8 cellular contexts compared by ENCODE assay signal in genomic region chr7:111091623-111092370, GRCh38. TPM values are rescaled to one million over a fixed set of nuclear protein-coding genes. Genes with fewer than 3 reads are reported as not detected.
DNase-seq lines count a peak whose midpoint lies in the region; ATAC-seq, FAIRE-seq and TF ChIP-seq lines count a peak whose summit lies in the region.

No MANE protein-coding gene starts in this region.

- no peak for TF ChIP-seq POLR2A in K562 (conservative IDR thresholded peaks at IDR 0.05)

- peak overlapping the region; percentile 56 for H3K4me2 ChIP-seq in MM.1S (ENCODE audit: low read depth, low read length)
- no peak overlapping the region for H3K4me2 ChIP-seq in K562 (ENCODE audit: insufficient read depth, low read length)
- H3K4me2 ChIP-seq in neural cell (ENCODE audit: low read length): peak overlapping the region; percentile 79
- no peak overlapping the region for H3K4me2 ChIP-seq in PC-3 (ENCODE audit: low read length)

- no peak for TF ChIP-seq RAD21 in K562 (CRISPR knock-in tag; conservative IDR thresholded peaks at IDR 0.05 in 1 of 2, IDR thresholded peaks at IDR 0.05 in 1 of 2)
- TF ChIP-seq RAD21 in neural cell (conservative IDR thresholded peaks at IDR 0.05): no peak

- H3K4me1 ChIP-seq in MM.1S (ENCODE audit: low read length) (peaks cover 40% of the 10 kb centered on the region), K562 (replicated peaks in 1 of 2; ENCODE audit: control insufficient read depth in 2 of 2, insufficient read depth in 2 of 2, low read length in 2 of 2) (no peaks in the 10 kb centered on the region; a peak in 1 of 5 replicates), PC-3 (ENCODE audit: insufficient read depth, low read length) (peaks cover 16% of the 10 kb centered on the region)

- no peaks in the 10 kb centered on the region for H3K36me3 ChIP-seq in MM.1S (replicated peaks; ENCODE audit: insufficient read depth, low read length)
- no peaks in the 10 kb centered on the region for H3K36me3 ChIP-seq in K562 (ENCODE audit: control insufficient read depth, insufficient read depth, low read length)
- H3K36me3 ChIP-seq in neural cell (ENCODE audit: insufficient read depth, low read length): no peaks in the 10 kb centered on the region
- no peaks in the 10 kb centered on the region for H3K36me3 ChIP-seq in PC-3 (ENCODE audit: low read depth, low read length)

- H3K79me2 ChIP-seq in MM.1S (ENCODE audit: low read length) (no peaks in the 10 kb centered on the region), K562 (ENCODE audit: control insufficient read depth, insufficient read depth, low read length) (no peaks in the 10 kb centered on the region), neural cell (replicated peaks; ENCODE audit: insufficient read depth, low read length) (peaks cover 57% of the 10 kb centered on the region), PC-3 (ENCODE audit: low read length) (no peaks in the 10 kb centered on the region)

- H3K9me1 ChIP-seq in K562 (ENCODE audit: control insufficient read depth, insufficient read depth, low read length): no peaks in the 10 kb centered on the region

- no peaks in the 10 kb centered on the region for H4K20me1 ChIP-seq in MM.1S (ENCODE audit: insufficient read depth, low read length)
- H4K20me1 ChIP-seq in K562 (replicated peaks; ENCODE audit: control insufficient read depth, insufficient read depth, low read length): no peaks in the 10 kb centered on the region
- H4K20me1 ChIP-seq in neural cell (ENCODE audit: insufficient read depth): no peaks in the 10 kb centered on the region
- H4K20me1 ChIP-seq in PC-3 (ENCODE audit: low read length): no peaks in the 10 kb centered on the region

- H3K27me3 ChIP-seq in MM.1S (replicated peaks; ENCODE audit: insufficient read depth, low read length): no peaks in the 10 kb centered on the region
- H3K27me3 ChIP-seq in K562 (ENCODE audit: control insufficient read depth in 2 of 2, insufficient read depth in 2 of 2, low read length in 2 of 2): no peaks in the 10 kb centered on the region
- H3K27me3 ChIP-seq in neural cell (ENCODE audit: insufficient read depth, low read depth, low read length): no peaks in the 10 kb centered on the region
- no peaks in the 10 kb centered on the region for H3K27me3 ChIP-seq in PC-3 (ENCODE audit: low read length)

- BruUV-seq in K562 (replicated peaks; lab: Mats Ljungman, UMichigan): no TSS peak
- no TSS peak for BruUV-seq in PC-3 (replicated peaks; lab: Mats Ljungman, UMichigan)

- H3K9ac ChIP-seq in MM.1S (ENCODE audit: low read length) (peak overlapping the region; percentile 4; the same call in 1 of the 2 replicates), K562 (ENCODE audit: insufficient read depth in 1 of 2, low read depth in 2 of 2, low read length in 2 of 2) (no peak overlapping the region), neural cell (ENCODE audit: low read length) (peak overlapping the region; percentile 84), PC-3 (ENCODE audit: low read length) (no peak overlapping the region)

- TF ChIP-seq CTCF in MM.1S (IDR thresholded peaks at IDR 0.05; ENCODE audit: low read length) (no peak), K562 (IDR thresholded peaks at IDR 0.05 in 2 of 3, conservative IDR thresholded peaks at IDR 0.05 in 1 of 3; ENCODE audit: insufficient read depth in 2 of 3, low read depth in 1 of 3, low read length in 3 of 3) (no peak), neural cell (IDR thresholded peaks at IDR 0.05; ENCODE audit: poor library complexity, severe bottlenecking) (no peak), omental fat pad (IDR thresholded peaks at IDR 0.05) (no peak), PC-3 (conservative IDR thresholded peaks at IDR 0.05; ENCODE audit: low read depth, low read length) (no peak)

- peak; percentile 23 for ATAC-seq in GM18502 (IDR thresholded peaks at IDR 0.05; ENCODE audit: poor library complexity, unreplicated experiment)
- peak; percentile 50 for ATAC-seq in K562
- no peak for ATAC-seq in omental fat pad (ENCODE audit: low FRiP score)
- ATAC-seq in PC-3: no peak

- H3K9me2 ChIP-seq in MM.1S (replicated peaks; ENCODE audit: insufficient read depth, low read length) (no peaks in the 10 kb centered on the region), neural cell (ENCODE audit: insufficient read depth, low read length) (no peaks in the 10 kb centered on the region), PC-3 (replicated peaks; ENCODE audit: low read length) (no peaks in the 10 kb centered on the region)

- H3K9me3 ChIP-seq in MM.1S (replicated peaks; ENCODE audit: insufficient read depth, low read length) (no peaks in the 10 kb centered on the region), K562 (replicated peaks; ENCODE audit: control insufficient read depth, insufficient read depth, low read depth, low read length) (no peaks in the 10 kb centered on the region), neural cell (ENCODE audit: low read length) (no peaks in the 10 kb centered on the region), PC-3 (ENCODE audit: low read length) (no peaks in the 10 kb centered on the region)

- WGBS in K562 (ENCODE audit: insufficient coverage, low coverage, missing lambda C conversion rate): 60% methylated on average over 3 of the region's 3 CpGs

- intact Hi-C loops in K562 (cut with micrococcal nuclease): loop anchor here (2.0 to 5.0 kb wide), 3 partner anchors 237 to 643 kb away; partner anchors contain the start of gene IMMP2L
- intact Hi-C loops in PC-3 (cut with micrococcal nuclease): loop anchor here (5.0 to 10.0 kb wide), 5 partner anchors 226 to 1087 kb away; partner anchors contain the start of gene IMMP2L

- DNase-seq in MM.1S (no peak), K562 (ENCODE audit: extremely low read depth in 1 of 4, low spot score in 3 of 4) (no peak), omental fat pad (ENCODE audit: low spot score) (no peak), NCI-H2029 (lab: John Stamatoyannopoulos, UW) (no peak), PC-3 (no peak), NOMO-1 (lab: John Stamatoyannopoulos, UW; ENCODE audit: unreplicated experiment in 2 of 2) (no peak)

- FAIRE-seq in K562 (lab: Jason Lieb, UNC): no peak

- CTCF ChIA-PET in K562 (lab: Yijun Ruan, JAX; ENCODE audit: low intra/inter-chr PET ratio): no interaction called here
- CTCF ChIA-PET in PC-3 (lab: Charles Lee): no interaction called here

- in situ Hi-C loops in K562 (cut with MboI): loop anchor here (5.0 to 10.0 kb wide), 2 partner anchors 386 to 643 kb away; no protein-coding TSS in a partner anchor

- peak overlapping the region; percentile 22; the same call in 1 of the 2 replicates for H2AFZ ChIP-seq in MM.1S (ENCODE audit: low read length)
- no peak overlapping the region for H2AFZ ChIP-seq in K562 (ENCODE audit: low read depth, low read length)
- peak overlapping the region; percentile 43 for H2AFZ ChIP-seq in neural cell (ENCODE audit: low read depth, low read length)
- no peak overlapping the region for H2AFZ ChIP-seq in PC-3 (ENCODE audit: low read length)

- no peak for TF ChIP-seq EP300 in K562 (IDR thresholded peaks at IDR 0.05; ENCODE audit: low read length)
- no peak for TF ChIP-seq EP300 in neural cell (conservative IDR thresholded peaks at IDR 0.05; ENCODE audit: poor library complexity, severe bottlenecking)

- H3F3A ChIP-seq in MM.1S (ENCODE audit: insufficient read depth, low read length) (peaks cover 18% of the 10 kb centered on the region), neural cell (ENCODE audit: insufficient read depth, low read length, poor library complexity, severe bottlenecking) (no peaks in the 10 kb centered on the region), PC-3 (ENCODE audit: low read length, unreplicated experiment) (no peaks in the 10 kb centered on the region)

- POLR2A ChIA-PET in K562 (lab: Yijun Ruan, JAX) (no interaction called here), PC-3 (lab: Charles Lee; ENCODE audit: unreplicated experiment) (no interaction called here)

- peak overlapping the region; percentile 36 for H3K4me3 ChIP-seq in MM.1S (ENCODE audit: low read length)
- no peak overlapping the region for H3K4me3 ChIP-seq in K562
- peak overlapping the region; percentile 72 for H3K4me3 ChIP-seq in neural cell (ENCODE audit: low read length)
- H3K4me3 ChIP-seq in PC-3 (ENCODE audit: low read length): no peak overlapping the region

- H3K27ac ChIP-seq in MM.1S (ENCODE audit: low read length): peak overlapping the region; percentile 63; the same call in 1 of the 2 replicates
- no peak overlapping the region for H3K27ac ChIP-seq in K562 (ENCODE audit: extremely low read depth, low read depth, low read length)
- H3K27ac ChIP-seq in neural cell (ENCODE audit: low read length): peak overlapping the region; percentile 94
- no peak overlapping the region for H3K27ac ChIP-seq in PC-3 (ENCODE audit: low read length)

TF ChIP-seq in K562, 482 proteins besides CTCF, POLR2A, EP300 and RAD21 (continues in another document):
- no peak for TF ChIP-seq ZNF41 (CRISPR knock-in tag; conservative IDR thresholded peaks at IDR 0.05)
- no peak for TF ChIP-seq XRCC5 (IDR thresholded peaks at IDR 0.05; ENCODE audit: low read depth, low read length)

TF ChIP-seq in neural cell, 6 proteins besides CTCF, POLR2A, EP300 and RAD21 (continues in another document):
- peak; percentile 41 for TF ChIP-seq POLR2AphosphoS5 (IDR thresholded peaks at IDR 0.05)
- TF ChIP-seq MXI1 (conservative IDR thresholded peaks at IDR 0.05; ENCODE audit: poor library complexity, severe bottlenecking): peak; percentile 11
- TF ChIP-seq SMC3 (conservative IDR thresholded peaks at IDR 0.05; ENCODE audit: poor library complexity): peak; percentile 40

RNA-seq across cellular contexts. Expression of gene LRRN3, which starts 0.9 kb away (rescaled TPM):
- total RNA-seq in K562 (2011; cell fraction: chromatin; rRNA removed; ENCODE audit: low replicate concordance): 0.21 TPM in 1 of 2 replicates, not detected in the other
- total RNA-seq in K562 (2011; cell fraction: nucleolus; rRNA removed): 0.13 TPM in 1 of 2 replicates, not detected in the other
- total RNA-seq in K562 (2011; cell fraction: nucleoplasm; rRNA removed): 0.07 and 0.15 TPM in 2 replicates
- total RNA-seq in K562 (2014; rRNA removed): 0.12 TPM in 1 of 2 replicates, not detected in the other
- 0.29 and 0.41 TPM in 2 replicates for total RNA-seq in K562 (2014; rRNA removed; fragmentation: Illumina TruSeq; extraction: Trizol)
- 0.11 and 0.18 TPM in 2 replicates for total RNA-seq in K562 (2015; rRNA removed; fragmentation: Illumina TruSeq; extraction: Trizol)
- 0.20 and 0.35 TPM in 2 replicates for total RNA-seq in K562 (2021)
- polyA plus RNA-seq in K562 (2011; rRNA removed): 0.07 and 0.09 TPM in 2 replicates
- polyA plus RNA-seq in K562 (2011; cell fraction: cytosol; rRNA removed): 0.01 and 0.03 TPM in 2 replicates
- not detected in 2 replicates for polyA plus RNA-seq in K562 (2011; cell fraction: nucleus; rRNA removed)
- polyA plus RNA-seq in K562 (2012): 0.08 and 0.10 TPM in 2 replicates
- polyA plus RNA-seq in K562 (2014; fragmentation: Illumina TruSeq; extraction: Trizol): 0.10 and 0.21 TPM in 2 replicates
- under 1 TPM; 0.20 to 1.00 TPM for polyA plus RNA-seq in K562 (2014; fragmentation: Nextera tagmentation; extraction: Ambion mirVana)
- polyA plus RNA-seq in K562 (2014; rRNA removed): 0.05 and 0.16 TPM in 2 replicates
- 0.06 and 0.18 TPM in 2 replicates for polyA minus RNA-seq in K562 (2011; rRNA and poly(A)+ RNA removed)
- polyA minus RNA-seq in K562 (2011; cell fraction: cytosol; rRNA and poly(A)+ RNA removed): not detected in 2 replicates
- polyA minus RNA-seq in K562 (2011; cell fraction: nucleus; rRNA and poly(A)+ RNA removed): 0.13 and 0.22 TPM in 2 replicates
- polyA plus RNA-seq in neural cell: 119 and 138 TPM in 2 replicates
- polyA minus RNA-seq in neural cell: 212 and 227 TPM in 2 replicates
- 1 to 10 TPM; 1.7 to 5.3 (median 2.7) TPM for total RNA-seq in omental fat pad
- total RNA-seq in PC-3 (2014; rRNA removed): not detected in 2 replicates

Comparison
In these comparisons a context has a peak if more than half of its experiments do, and no peak if none do; other contexts are left out.
1. ATAC-seq: peak in GM18502 (single experiment) and K562 (single experiment); none in omental fat pad (single experiment) and PC-3 (single experiment).
2. H2AFZ ChIP-seq: peak in MM.1S (single experiment) and neural cell (single experiment); none in K562 (single experiment) and PC-3 (single experiment).
3. H3K27ac ChIP-seq: peak in MM.1S (single experiment) and neural cell (single experiment); none in K562 (single experiment) and PC-3 (single experiment).
4. H3K4me2 ChIP-seq: peak in MM.1S (single experiment) and neural cell (single experiment); none in K562 (single experiment) and PC-3 (single experiment).
5. H3K4me3 ChIP-seq: peak in MM.1S (single experiment) and neural cell (single experiment); none in K562 (single experiment) and PC-3 (single experiment).
6. H3K9ac ChIP-seq: peak in MM.1S (single experiment) and neural cell (single experiment); none in K562 (0 of 2) and PC-3 (single experiment).